Comparison of ENCODE assay signal across 20 cellular contexts in the genomic region with DNA sequence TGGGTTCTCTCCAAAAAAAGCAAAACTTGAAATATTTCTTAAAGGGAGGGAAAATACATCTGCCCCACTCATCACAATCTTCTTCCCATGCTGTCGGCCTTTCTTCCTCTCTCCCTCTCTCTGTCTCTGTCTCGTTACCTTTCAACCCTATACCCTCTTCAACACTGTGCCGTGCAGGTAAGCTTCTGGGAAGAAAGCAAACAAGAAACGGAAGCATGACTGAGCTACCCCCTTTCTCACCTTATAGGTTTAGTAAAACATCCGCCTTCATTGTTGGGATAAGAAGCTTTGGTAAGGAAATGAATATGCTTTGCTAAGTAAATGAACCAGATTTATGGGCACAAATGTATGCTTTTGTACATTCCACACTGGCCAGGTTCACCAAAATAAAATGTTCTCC.
DNase-seq lines count a peak whose midpoint lies in the region; TF ChIP-seq lines count a peak whose summit lies in the region.
"Had no signal": no experiment of that assay in that cellular context is flagged by ENCODE, and none has a peak within 500 bp of the region (broad histone marks: within the 10 kb centered on the region; RNA-seq: fewer than 3 reads in every experiment).

No MANE protein-coding gene starts in this region.

- 93 to 95% methylated on average over 5 of the region's 5 CpGs for WGBS in GM23248 (ENCODE audit: low coverage in 1 of 2, low lambda C conversion rate in 2 of 2, missing lambda C conversion rate in 2 of 2), 2 experiments

- H3K4me1 ChIP-seq in GM23248 (ENCODE audit: insufficient read depth) (peaks cover 55% of the 10 kb centered on the region), SJCRH30 (peaks cover 47% of the 10 kb centered on the region)
- H3K4me1 ChIP-seq: BE2C had no signal

- no peak overlapping the region for H3K27ac ChIP-seq in GM23248
- peak overlapping the region; percentile 49 for H3K27ac ChIP-seq in SJCRH30

- H3K27me3 ChIP-seq in GM23248 (replicated peaks; ENCODE audit: insufficient read depth) (no peaks in the 10 kb centered on the region), SJCRH30 (no peaks in the 10 kb centered on the region)
- H3K27me3 ChIP-seq: MG63 had no signal

- no peak overlapping the region for H3K4me3 Mint-ChIP-seq in osteocyte (ENCODE audit: unreplicated experiment)
- H3K4me3 Mint-ChIP-seq: CD4-positive, CD25-positive, alpha-beta regulatory T cell had no signal

- 0 out of 2 replicates have a peak overlapping the region, but pooled peaks have one; percentile 40 for H2AFZ ChIP-seq in GM23248

- in situ Hi-C loops in GM23248 (cut with MboI) = no loop called here

- H3K36me3 ChIP-seq in GM23248 (ENCODE audit: low read depth) = no peaks in the 10 kb centered on the region
- no peaks in the 10 kb centered on the region for H3K36me3 ChIP-seq in SJCRH30
- H3K36me3 ChIP-seq: BE2C, MG63 had no signal

- DNase-seq in GM23248 = no peak
- DNase-seq in SJCRH30 = peak in 1 of 2 experiments; percentile 26
- DNase-seq in epithelial cell of esophagus (ENCODE audit: low read depth) = peak; percentile 31
- DNase-seq in osteocyte (ENCODE audit: extremely low spot score, unreplicated experiment) = no peak
- DNase-seq in pons (ENCODE audit: low spot score) = no peak
- no peak for DNase-seq in GM03348 (ENCODE audit: low spot score)
- no peak for DNase-seq in NCI-H510A (lab: John Stamatoyannopoulos, UW)
- DNase-seq: BE2C; CD4-positive, CD25-positive, alpha-beta regulatory T cell; COR-L47; DMS 273 treated with DMSO at 0.1 percent for 48 hours; GDM1; Kasumi-1; MG63; NCI-H1092; NCI-H1436 treated with DMSO at 0.1 percent for 48 hours; NCI-H2029 treated with DMSO at 0.1 percent for 48 hours; NCI-H446 treated with DMSO at 0.1 percent for 48 hours; NCI-H748 treated with DMSO at 0.1 percent for 48 hours; NK-92 treated with Interleukin-12 subunit alpha and Interleukin-12 subunit beta, amount 100 ng/mL, for 24 hours had no signal

- H3K79me2 ChIP-seq in GM23248 (ENCODE audit: insufficient read depth) = no peaks in the 10 kb centered on the region

- H3K36me3 Mint-ChIP-seq in osteocyte (ENCODE audit: unreplicated experiment) = no peaks in the 10 kb centered on the region
- H3K36me3 Mint-ChIP-seq: CD4-positive, CD25-positive, alpha-beta regulatory T cell had no signal

- H3K4me3 ChIP-seq in GM23248 = no peak overlapping the region
- H3K4me3 ChIP-seq in SJCRH30 = peak overlapping the region; percentile 7
- H3K4me3 ChIP-seq in epithelial cell of esophagus (ENCODE audit: low read length) = no peak overlapping the region
- H3K4me3 ChIP-seq: MG63 had no signal

- peak overlapping the region; percentile 39 for H3K4me2 ChIP-seq in GM23248 (ENCODE audit: unreplicated experiment)

- TF ChIP-seq CTCF in epithelial cell of esophagus (IDR thresholded peaks at IDR 0.05; ENCODE audit: insufficient read depth, low read depth, low read length, missing control alignments) (no peak), osteocyte (IDR thresholded peaks at IDR 0.05) (no peak)

- no peaks in the 10 kb centered on the region for H3K9me2 ChIP-seq in GM23248 (ENCODE audit: insufficient read depth)

- H3K9me3 ChIP-seq in GM23248 (ENCODE audit: low read depth) = no peaks in the 10 kb centered on the region
- H3K9me3 ChIP-seq in SJCRH30 (replicated peaks) = no peaks in the 10 kb centered on the region
- H3K9me3 ChIP-seq: BE2C, MG63 had no signal

- H3K9me3 Mint-ChIP-seq in osteocyte (ENCODE audit: unreplicated experiment) = no peaks in the 10 kb centered on the region

- H4K20me1 ChIP-seq in GM23248 (ENCODE audit: insufficient read depth) = no peaks in the 10 kb centered on the region

- H3K27me3 Mint-ChIP-seq in osteocyte (ENCODE audit: unreplicated experiment) = no peaks in the 10 kb centered on the region

- peak overlapping the region; percentile 92 for H3K27ac Mint-ChIP-seq in osteocyte (ENCODE audit: unreplicated experiment)
- H3K27ac Mint-ChIP-seq: CD4-positive, CD25-positive, alpha-beta regulatory T cell had no signal

- peaks cover 40% of the 10 kb centered on the region for H3F3A ChIP-seq in GM23248 (ENCODE audit: insufficient read depth)

- no peak overlapping the region for H3K9ac ChIP-seq in GM23248

- peaks cover 81% of the 10 kb centered on the region for H3K4me1 Mint-ChIP-seq in osteocyte (ENCODE audit: unreplicated experiment)
- H3K4me1 Mint-ChIP-seq: CD4-positive, CD25-positive, alpha-beta regulatory T cell had no signal
